Comparison of ENCODE assay signal across 9 cellular contexts in genomic region chr1:27368872-27369703, GRCh38. TPM values are rescaled to one million over a fixed set of nuclear protein-coding genes. Genes with fewer than 3 reads are reported as not detected.
DNase-seq lines count a peak whose midpoint lies in the region; ATAC-seq and TF ChIP-seq lines count a peak whose summit lies in the region.
"Had no signal": no experiment of that assay in that cellular context is flagged by ENCODE, and none has a peak within 500 bp of the region (broad histone marks: within the 10 kb centered on the region; RNA-seq: fewer than 3 reads in every experiment).

No MANE protein-coding gene starts in this region.

- H3K27me3 ChIP-seq in BLaER1 = no peaks in the 10 kb centered on the region
- no peaks in the 10 kb centered on the region for H3K27me3 ChIP-seq in mesendoderm (ENCODE audit: insufficient read depth, low read length, poor library complexity)

- H3K79me2 ChIP-seq in mesendoderm (ENCODE audit: control insufficient read depth, insufficient read depth, low read length) = no peaks in the 10 kb centered on the region

- H3K4me1 Mint-ChIP-seq in brain = peaks cover 30% of the 10 kb centered on the region

- no peak overlapping the region for H3K18ac ChIP-seq in mesendoderm (ENCODE audit: low read length)

- H3K27me3 Mint-ChIP-seq in brain = peaks cover 11% of the 10 kb centered on the region

- H3K36me3 ChIP-seq in BLaER1 (no peaks in the 10 kb centered on the region), mesendoderm (ENCODE audit: control insufficient read depth, insufficient read depth, low read length) (no peaks in the 10 kb centered on the region)

- no peak overlapping the region for H4K8ac ChIP-seq in mesendoderm (ENCODE audit: low read depth, low read length)

- peak in 1 of 2 experiments; percentile 29 for TF ChIP-seq CTCF in brain (conservative IDR thresholded peaks at IDR 0.05)

- peak overlapping the region; percentile 20 to 63 (median 45) for H3K27ac Mint-ChIP-seq in brain

- no peak overlapping the region for H2BK5ac ChIP-seq in mesendoderm (ENCODE audit: low read length)

- peaks cover 76% of the 10 kb centered on the region for H3K4me1 ChIP-seq in BLaER1
- peaks cover 3% of the 10 kb centered on the region for H3K4me1 ChIP-seq in mesendoderm (ENCODE audit: control insufficient read depth, low read depth, low read length)

- H3K4me3 ChIP-seq in BLaER1 = no peak overlapping the region
- no peak overlapping the region for H3K4me3 ChIP-seq in mesendoderm (ENCODE audit: low read length)

- H3K27ac ChIP-seq in BLaER1 = peak overlapping the region; percentile 44; the same call in 1 of the 2 replicates
- H3K27ac ChIP-seq in mesendoderm (ENCODE audit: low read depth, low read length) = no peak overlapping the region

- H3K9me3 Mint-ChIP-seq in brain = no peaks in the 10 kb centered on the region

- H3K4me3 Mint-ChIP-seq in brain = peak overlapping the region in 4 of 5 experiments; percentile 30 to 84 (median 62)

- no CpG with 5 or more reads among the region's 18 CpGs for WGBS in mesendoderm (ENCODE audit: extremely low coverage, insufficient coverage, low lambda C conversion rate)

- no peaks in the 10 kb centered on the region for H3K36me3 Mint-ChIP-seq in brain

- no peak overlapping the region for H2BK15ac ChIP-seq in mesendoderm (replicated peaks; ENCODE audit: low read depth)

- no peaks in the 10 kb centered on the region for H4K20me1 ChIP-seq in BLaER1

- DNase-seq in HT-29 (ENCODE audit: low spot score) = peak; percentile 39
- DNase-seq in mesendoderm = peak; percentile 49
- no peak for DNase-seq in AG08395 (ENCODE audit: low spot score)
- DNase-seq: occipital lobe had no signal

- H3K23ac ChIP-seq in mesendoderm (ENCODE audit: low read length) = no peak overlapping the region

- H3K4me2 ChIP-seq in BLaER1 = peak overlapping the region; percentile 61
- no peak overlapping the region for H3K4me2 ChIP-seq in mesendoderm (ENCODE audit: low read length)

- no peak overlapping the region for H3K4ac ChIP-seq in mesendoderm (ENCODE audit: low read depth, low read length)

- no peaks in the 10 kb centered on the region for H3K79me1 ChIP-seq in mesendoderm (ENCODE audit: low read length)

- ATAC-seq in GM19324 (IDR thresholded peaks at IDR 0.05; ENCODE audit: low FRiP score, unreplicated experiment) (no peak), GM18858 (IDR thresholded peaks at IDR 0.05; ENCODE audit: unreplicated experiment) (no peak), HG02973 (IDR thresholded peaks at IDR 0.05; ENCODE audit: unreplicated experiment) (no peak)

- H4K5ac ChIP-seq in mesendoderm (ENCODE audit: low read length) = no peak overlapping the region

- H3K9ac ChIP-seq in BLaER1 (peak overlapping the region; percentile 15; the same call in 1 of the 2 replicates), mesendoderm (ENCODE audit: low read length) (no peak overlapping the region)

- H3K9me3 ChIP-seq in BLaER1 = no peaks in the 10 kb centered on the region

- H2BK120ac ChIP-seq in mesendoderm (ENCODE audit: low read depth, low read length) = no peak overlapping the region

- no peak overlapping the region for H2AK5ac ChIP-seq in mesendoderm (ENCODE audit: low read length)

- H3K56ac ChIP-seq in mesendoderm (ENCODE audit: low read length) = no peak overlapping the region

RNA-seq across cellular contexts. Expression of gene MAP3K6, which starts 2.3 kb away (rescaled TPM):
- 17.0 and 19.7 TPM in 2 replicates for total RNA-seq in HT-29 (2014; rRNA removed; shearing (Covaris generic))
- polyA plus RNA-seq in brain (ENCODE audit: insufficient read depth, low read depth, low replicate concordance) = 6.9 TPM
- polyA plus RNA-seq in mesendoderm (2013, experiment 1 of 2) = 3.7 TPM
- 4.2 TPM for polyA plus RNA-seq in mesendoderm (2013, experiment 2 of 2)

RNA-seq across cellular contexts. Expression of gene FCN3, which starts 5.5 kb away (rescaled TPM):
- total RNA-seq in HT-29 (2014; rRNA removed; shearing (Covaris generic)) = not detected in 2 replicates
- 1.4 TPM for polyA plus RNA-seq in brain (ENCODE audit: insufficient read depth, low read depth, low replicate concordance)
- 0.04 TPM for polyA plus RNA-seq in mesendoderm (2013, experiment 1 of 2)
- polyA plus RNA-seq in mesendoderm (2013, experiment 2 of 2) = not detected
- total RNA-seq: occipital lobe had no signal

RNA-seq across cellular contexts. Expression of gene CD164L2, which starts 14.0 kb away (rescaled TPM):
- not detected in 2 replicates for total RNA-seq in HT-29 (2014; rRNA removed; shearing (Covaris generic))
- 2.2 TPM for polyA plus RNA-seq in brain (ENCODE audit: insufficient read depth, low read depth, low replicate concordance)
- 0.17 TPM for polyA plus RNA-seq in mesendoderm (2013, experiment 1 of 2)
- polyA plus RNA-seq in mesendoderm (2013, experiment 2 of 2) = 0.11 TPM
- total RNA-seq: occipital lobe had no signal

RNA-seq across cellular contexts. Expression of gene GPR3, which starts 23.3 kb away (rescaled TPM):
- total RNA-seq in HT-29 (2014; rRNA removed; shearing (Covaris generic)) = 2.1 and 2.6 TPM in 2 replicates
- 2.7 TPM for polyA plus RNA-seq in brain (ENCODE audit: insufficient read depth, low read depth, low replicate concordance)
- polyA plus RNA-seq in mesendoderm (2013, experiment 1 of 2) = 10.4 TPM
- polyA plus RNA-seq in mesendoderm (2013, experiment 2 of 2) = 10.7 TPM
- total RNA-seq: occipital lobe had no signal

RNA-seq across cellular contexts. Expression of gene SYTL1, which starts 27.3 kb away (rescaled TPM):
- total RNA-seq in HT-29 (2014; rRNA removed; shearing (Covaris generic)) = 17.1 and 21.9 TPM in 2 replicates
- 24.1 TPM for polyA plus RNA-seq in brain (ENCODE audit: insufficient read depth, low read depth, low replicate concordance)
- polyA plus RNA-seq in mesendoderm (2013, experiment 1 of 2) = 2.5 TPM
- 2.2 TPM for polyA plus RNA-seq in mesendoderm (2013, experiment 2 of 2)
- total RNA-seq: occipital lobe had no signal
